11 cellular contexts compared by ENCODE assay signal in the genomic region with DNA sequence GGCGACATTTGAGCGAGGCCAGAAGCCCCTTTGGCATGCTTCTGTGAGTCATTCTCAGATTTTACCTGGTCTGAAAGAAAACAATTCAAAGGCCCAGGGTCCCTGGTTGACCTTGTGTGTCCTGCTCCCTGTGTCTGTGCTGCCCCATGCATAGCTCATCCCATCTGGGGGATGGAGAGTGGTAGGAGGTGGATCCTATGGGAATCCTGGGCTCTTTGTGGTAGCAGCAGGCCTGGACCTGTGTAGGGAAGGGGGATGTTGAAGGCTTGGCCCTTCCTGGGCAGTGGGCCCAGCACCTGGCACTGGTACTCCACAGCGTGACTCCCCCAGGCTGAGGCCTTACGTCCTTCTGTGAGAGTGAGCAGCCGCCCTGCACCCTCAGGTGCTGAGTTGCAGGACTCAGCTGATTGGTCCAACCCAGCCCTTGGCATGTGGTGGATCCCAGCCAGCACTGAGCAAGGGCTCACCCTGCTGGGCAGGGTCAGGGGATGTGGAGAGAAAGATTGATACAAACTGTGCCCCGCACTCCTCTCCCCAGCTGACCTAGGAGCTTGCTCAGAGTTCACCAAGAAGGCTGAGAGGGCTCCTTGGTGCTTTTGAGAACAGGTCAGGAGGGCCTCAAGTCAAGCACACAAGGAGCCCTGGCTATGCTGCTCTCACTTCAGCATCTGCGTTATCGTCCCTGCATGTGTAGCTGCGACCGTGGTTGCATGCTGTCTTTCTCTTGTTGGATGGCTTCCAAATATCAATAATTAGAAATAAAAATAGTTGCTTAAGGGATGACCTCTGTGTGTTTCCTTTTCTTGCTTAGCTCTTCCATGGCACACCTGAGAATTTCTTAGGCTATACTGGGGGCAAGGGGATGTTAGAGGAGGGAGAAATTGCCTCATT. TPM values are rescaled to one million over a fixed set of nuclear protein-coding genes. Genes with fewer than 3 reads are reported as not detected.
DNase-seq lines count a peak whose midpoint lies in the region; ATAC-seq, FAIRE-seq and TF ChIP-seq lines count a peak whose summit lies in the region.
"Had no signal": no experiment of that assay in that cellular context is flagged by ENCODE, and none has a peak within 500 bp of the region (broad histone marks: within the 10 kb centered on the region; RNA-seq: fewer than 3 reads in every experiment).

No MANE protein-coding gene starts in this region.

- intact Hi-C loops in mucosa of descending colon (cut with DNase I, micrococcal nuclease), result no loop called here

- H3K27ac Mint-ChIP-seq in CD8-positive, alpha-beta memory T cell, result peak overlapping the region in 5 of 8 donors; percentile 12 to 42 (median 31)
- H3K27ac Mint-ChIP-seq in activated CD8-positive, alpha-beta memory T cell treated with anti-CD3 and anti-CD28 coated beads, Interleukin-2, amount 10 ng/mL, durations not matched to agents 7 days and 5 days, result no peak overlapping the region

- H3K36me3 Mint-ChIP-seq in CD8-positive, alpha-beta memory T cell, result peaks cover 0 to 26% (median 2%) of the 10 kb centered on the region in 3 donors
- peaks cover 5% of the 10 kb centered on the region for H3K36me3 Mint-ChIP-seq in activated CD8-positive, alpha-beta memory T cell treated with anti-CD3 and anti-CD28 coated beads, Interleukin-2, amount 10 ng/mL, durations not matched to agents 7 days and 5 days

- FAIRE-seq in bronchial epithelial cell (lab: Jason Lieb, UNC), result peak; percentile 90

- H3K27ac ChIP-seq in CD8-positive, alpha-beta memory T cell (ENCODE audit: low read depth, low read length), result no peak overlapping the region

- no peak for DNase-seq in CD8-positive, alpha-beta memory T cell
- DNase-seq in NB4 (ENCODE audit: low read depth), result peak; percentile 29
- DNase-seq in bronchial epithelial cell (ENCODE audit: low read depth), result peak; percentile 93
- DNase-seq in mucosa of descending colon, result no peak
- DNase-seq in activated CD8-positive, alpha-beta memory T cell treated with anti-CD3 and anti-CD28 coated beads, Interleukin-2, amount 10 ng/mL, durations not matched to agents 7 days and 5 days, result no peak
- DNase-seq in NCI-H1417 treated with DMSO at 0.1 percent for 48 hours (lab: John Stamatoyannopoulos, UW), result no peak
- DNase-seq in cerebellum (ENCODE audit: low spot score), result no peak
- DNase-seq: C1 segment of cervical spinal cord, cortex of kidney, KBM-7 had no signal

- CTCF ChIA-PET in CD8-positive, alpha-beta memory T cell (lab: Charles Lee), result interaction anchor here (0.7 to 1.8 kb wide), 3 partner anchors 20 to 34 kb away, joined by 4 to 8 read pairs (median 5); a partner anchor contains a TSS
- CTCF ChIA-PET in activated CD8-positive, alpha-beta memory T cell treated with anti-CD3 and anti-CD28 coated beads, Interleukin-2, amount 10 ng/mL, durations not matched to agents 7 days and 5 days (lab: Charles Lee), result interaction anchor here (0.8 to 9.9 kb wide), 3 partner anchors 32 to 249 kb away, joined by 3 to 247 read pairs (median 3); a partner anchor contains a TSS

- H3K4me3 ChIP-seq in CD8-positive, alpha-beta memory T cell (ENCODE audit: low read length), result no peak overlapping the region
- H3K4me3 ChIP-seq in NB4 (ENCODE audit: low read depth, low read length), result no peak overlapping the region
- H3K4me3 ChIP-seq in bronchial epithelial cell (ENCODE audit: low read depth, low read length), result no peak overlapping the region
- H3K4me3 ChIP-seq in mucosa of descending colon, result no peak overlapping the region

- POLR2A ChIA-PET in CD8-positive, alpha-beta memory T cell (lab: Charles Lee), result no interaction called here

- peaks cover 12% of the 10 kb centered on the region for H3K4me1 ChIP-seq in CD8-positive, alpha-beta memory T cell (ENCODE audit: insufficient read depth, low read length)
- H3K4me1 ChIP-seq in mucosa of descending colon (ENCODE audit: low read depth), result no peaks in the 10 kb centered on the region

- H3K4me3 Mint-ChIP-seq in CD8-positive, alpha-beta memory T cell, result no peak overlapping the region
- H3K4me3 Mint-ChIP-seq in activated CD8-positive, alpha-beta memory T cell treated with anti-CD3 and anti-CD28 coated beads, Interleukin-2, amount 10 ng/mL, durations not matched to agents 7 days and 5 days, result no peak overlapping the region

- no peaks in the 10 kb centered on the region for H3K36me3 ChIP-seq in CD8-positive, alpha-beta memory T cell (ENCODE audit: insufficient read depth, low read length)
- H3K36me3 ChIP-seq in bronchial epithelial cell (ENCODE audit: control insufficient read depth, insufficient read depth, low read length) (peaks cover 3% of the 10 kb centered on the region), mucosa of descending colon (ENCODE audit: low read depth) (no peaks in the 10 kb centered on the region)

- no peak for TF ChIP-seq POLR2A in NB4 (IDR thresholded peaks at IDR 0.05; ENCODE audit: extremely low read depth, insufficient read length)

- peaks cover 9 to 16% (median 12%) of the 10 kb centered on the region in 3 donors for H3K4me1 Mint-ChIP-seq in CD8-positive, alpha-beta memory T cell
- H3K4me1 Mint-ChIP-seq in activated CD8-positive, alpha-beta memory T cell treated with anti-CD3 and anti-CD28 coated beads, Interleukin-2, amount 10 ng/mL, durations not matched to agents 7 days and 5 days, result peaks cover 21% of the 10 kb centered on the region

- H3K27me3 Mint-ChIP-seq in CD8-positive, alpha-beta memory T cell, result no peaks in the 10 kb centered on the region
- no peaks in the 10 kb centered on the region for H3K27me3 Mint-ChIP-seq in activated CD8-positive, alpha-beta memory T cell treated with anti-CD3 and anti-CD28 coated beads, Interleukin-2, amount 10 ng/mL, durations not matched to agents 7 days and 5 days

- no peaks in the 10 kb centered on the region for H3K9me3 ChIP-seq in CD8-positive, alpha-beta memory T cell (ENCODE audit: low read length)
- no peaks in the 10 kb centered on the region for H3K9me3 ChIP-seq in mucosa of descending colon

- ATAC-seq in mucosa of descending colon (peak; percentile 23), HG03159 (IDR thresholded peaks at IDR 0.05; ENCODE audit: unreplicated experiment) (no peak)
- no peak for ATAC-seq in activated CD8-positive, alpha-beta memory T cell treated with anti-CD3 and anti-CD28 coated beads, Interleukin-2, amount 10 ng/mL, durations not matched to agents 7 days and 5 days

- no peaks in the 10 kb centered on the region for H3K9me3 Mint-ChIP-seq in CD8-positive, alpha-beta memory T cell
- no peaks in the 10 kb centered on the region for H3K9me3 Mint-ChIP-seq in activated CD8-positive, alpha-beta memory T cell treated with anti-CD3 and anti-CD28 coated beads, Interleukin-2, amount 10 ng/mL, durations not matched to agents 7 days and 5 days (ENCODE audit: low read depth)

- no peak for TF ChIP-seq CTCF in NB4 (IDR thresholded peaks at IDR 0.05; ENCODE audit: low read depth, low read length)
- TF ChIP-seq CTCF in bronchial epithelial cell (IDR thresholded peaks at IDR 0.05; ENCODE audit: insufficient read depth, low read length, severe bottlenecking), result peak; percentile 68
- TF ChIP-seq CTCF in mucosa of descending colon (IDR thresholded peaks at IDR 0.05), result no peak

- H3K27me3 ChIP-seq in CD8-positive, alpha-beta memory T cell (ENCODE audit: insufficient read depth, low read length, poor library complexity, severe bottlenecking), result no peaks in the 10 kb centered on the region
- no peaks in the 10 kb centered on the region for H3K27me3 ChIP-seq in bronchial epithelial cell (ENCODE audit: control insufficient read depth, insufficient read depth, low read length)

RNA-seq across cellular contexts. Expression of a gene that starts 21.4 kb away (rescaled TPM):
- total RNA-seq in CD8-positive, alpha-beta memory T cell, result 10 to 100 TPM; 14.4 to 15.0 TPM
- polyA plus RNA-seq in CD8-positive, alpha-beta memory T cell, result 25.5 TPM
- total RNA-seq in bronchial epithelial cell, result 22.9 TPM in 2 replicates
- 10 to 100 TPM in 2 of 3 donors, 1 to 10 TPM in 1; 9.8 to 15.2 (median 10.8) TPM for total RNA-seq in mucosa of descending colon
- 10 to 100 TPM; 12.0 to 21.9 TPM for total RNA-seq in activated CD8-positive, alpha-beta memory T cell treated with anti-CD3 and anti-CD28 coated beads, Interleukin-2, amount 10 ng/mL, durations not matched to agents 7 days and 5 days
- total RNA-seq in cerebellum, result 1.6 TPM

RNA-seq across cellular contexts. Expression of a gene that starts 32.1 kb away (rescaled TPM):
- total RNA-seq in CD8-positive, alpha-beta memory T cell, result 1 to 10 TPM; 5.9 to 6.8 TPM
- polyA plus RNA-seq in CD8-positive, alpha-beta memory T cell, result 3.1 TPM
- total RNA-seq in bronchial epithelial cell, result 8.2 and 42.6 TPM in 2 replicates
- 1 to 10 TPM; 5.2 to 9.7 (median 6.4) TPM for total RNA-seq in mucosa of descending colon
- 1 to 10 TPM; 2.8 to 7.7 TPM for total RNA-seq in activated CD8-positive, alpha-beta memory T cell treated with anti-CD3 and anti-CD28 coated beads, Interleukin-2, amount 10 ng/mL, durations not matched to agents 7 days and 5 days
- 7.5 TPM for total RNA-seq in cerebellum

RNA-seq across cellular contexts. Expression of a gene that starts 32.3 kb away (rescaled TPM):
- 10 to 100 TPM; 16.0 to 17.8 TPM for total RNA-seq in CD8-positive, alpha-beta memory T cell
- 4.8 TPM for polyA plus RNA-seq in CD8-positive, alpha-beta memory T cell
- total RNA-seq in bronchial epithelial cell (12.9 and 17.9 TPM in 2 replicates), mucosa of descending colon (10 to 100 TPM; 15.2 to 35.5 (median 16.0) TPM), cerebellum (58.7 TPM)
- total RNA-seq in activated CD8-positive, alpha-beta memory T cell treated with anti-CD3 and anti-CD28 coated beads, Interleukin-2, amount 10 ng/mL, durations not matched to agents 7 days and 5 days, result 10 to 100 TPM; 24.7 to 33.1 TPM

Comparison
In these comparisons a context has a peak if more than half of its experiments do, and no peak if none do; other contexts are left out.
1. DNase-seq: peak in NB4 (single experiment) and bronchial epithelial cell (single experiment); none in CD8-positive, alpha-beta memory T cell (0 of 5), mucosa of descending colon (0 of 3), activated CD8-positive, alpha-beta memory T cell treated with anti-CD3 and anti-CD28 coated beads, Interleukin-2, amount 10 ng/mL, durations not matched to agents 7 days and 5 days (single experiment), NCI-H1417 treated with DMSO at 0.1 percent for 48 hours (single experiment) and cerebellum (single experiment).